ENCODE assay signal across 1 cellular context in genomic region chr20:32333181-32333987, GRCh38.
A peak's percentile ranks its signal among the peaks of the same experiment; 100 is the strongest.
TF ChIP-seq lines count a peak whose summit lies in the region.

No MANE protein-coding gene starts in this region.

TF ChIP-seq in K562, 482 proteins besides CTCF, POLR2A, EP300 and RAD21 (continued from another document and continues in another):
- TF ChIP-seq ZNF277 (CRISPR knock-in tag; IDR thresholded peaks at IDR 0.05; ENCODE audit: borderline replicate concordance) (no peak), NKRF (IDR thresholded peaks at IDR 0.05; ENCODE audit: borderline replicate concordance) (no peak), CREB5 (CRISPR knock-in tag; IDR thresholded peaks at IDR 0.05) (no peak), KDM2B (CRISPR knock-in tag; IDR thresholded peaks at IDR 0.05) (no peak), NCOR1 (IDR thresholded peaks at IDR 0.05) (peak; percentile 28; the same call in 1 of the 2 replicates), ZKSCAN8 (CRISPR knock-in tag; IDR thresholded peaks at IDR 0.05) (no peak), MXI1 (IDR thresholded peaks at IDR 0.05; ENCODE audit: low read depth, low read length) (no peak), ZNF143 (CRISPR knock-in tag; IDR thresholded peaks at IDR 0.05) (no peak), POLR2B (IDR thresholded peaks at IDR 0.05; ENCODE audit: low read depth, partially characterized antibody) (no peak), TEAD1 (CRISPR knock-in tag; IDR thresholded peaks at IDR 0.05) (0 out of 4 replicates have a peak, but pooled peaks of 1 of the 2 experiments have one; percentile 38), MNT (conservative IDR thresholded peaks at IDR 0.05) (0 out of 4 replicates have a peak, but pooled peaks of 1 of the 2 experiments have one; percentile 40), RERE (CRISPR knock-in tag; IDR thresholded peaks at IDR 0.05; ENCODE audit: borderline replicate concordance) (no peak), TEAD2 (tag; IDR thresholded peaks at IDR 0.05) (no peak), ZNF561 (CRISPR knock-in tag; conservative IDR thresholded peaks at IDR 0.05) (no peak), ID3 (CRISPR knock-in tag; IDR thresholded peaks at IDR 0.05) (no peak), ID3 (tag; IDR thresholded peaks at IDR 0.05) (no peak), ZNF280B (CRISPR knock-in tag; IDR thresholded peaks at IDR 0.05) (no peak), CBFA2T3 (IDR thresholded peaks at IDR 0.05) (peak; percentile 65), BRCA1 (IDR thresholded peaks at IDR 0.05) (no peak), BRCA1 (CRISPR knock-in tag; IDR thresholded peaks at IDR 0.05) (no peak), ZNF592 (IDR thresholded peaks at IDR 0.05) (no peak), PHB2 (IDR thresholded peaks at IDR 0.05; ENCODE audit: low read depth) (no peak), SMARCA4 (IDR thresholded peaks at IDR 0.05) (peak; percentile 80), ARHGAP35 (IDR thresholded peaks at IDR 0.05; ENCODE audit: partially characterized antibody) (no peak), VEZF1 (CRISPR knock-in tag; IDR thresholded peaks at IDR 0.05) (no peak), RBM39 (optimal IDR thresholded peaks at IDR 0.05; ENCODE audit: low read depth, low read length) (no peak), TSHZ1 (CRISPR knock-in tag; IDR thresholded peaks at IDR 0.05) (no peak), HINFP (tag; conservative IDR thresholded peaks at IDR 0.05; ENCODE audit: low read depth) (no peak), ZKSCAN1 (IDR thresholded peaks at IDR 0.05; ENCODE audit: low read depth, low read length) (no peak)
